ENCODE assay signal across 25 cellular contexts in genomic region chr1:88422037-88422436, GRCh38.
DNase-seq lines count a peak whose midpoint lies in the region; ATAC-seq, FAIRE-seq and TF ChIP-seq lines count a peak whose summit lies in the region.
"Had no signal": no experiment of that assay in that cellular context is flagged by ENCODE, and none has a peak within 500 bp of the region (broad histone marks: within the 10 kb centered on the region; RNA-seq: fewer than 3 reads in every experiment).

No MANE protein-coding gene starts in this region.

- H3K4me3 Mint-ChIP-seq in MCF 10A (ENCODE audit: unreplicated experiment) = no peak overlapping the region
- H3K4me3 Mint-ChIP-seq in astrocyte (ENCODE audit: unreplicated experiment) = no peak overlapping the region
- no peak overlapping the region for H3K4me3 Mint-ChIP-seq in CD14-positive monocyte
- H3K4me3 Mint-ChIP-seq: B cell; CD4-positive, alpha-beta memory T cell; CD4-positive, CD25-positive, alpha-beta regulatory T cell; CD8-positive, alpha-beta memory T cell had no signal

- CTCF ChIA-PET in MCF 10A (lab: Yijun Ruan, JAX) (interaction anchor here (0.6 kb wide), 1 partner anchor 314 kb away, joined by 4 read pairs; no protein-coding TSS in a partner anchor), HepG2 (lab: Yijun Ruan, JAX; ENCODE audit: low intra/inter-chr PET ratio, low total read pairs) (no interaction called here)

- 42% methylated on average over 1 of the region's 1 CpG for WGBS in HepG2 (ENCODE audit: low lambda C conversion rate)

- H3K4me1 Mint-ChIP-seq in MCF 10A (ENCODE audit: insufficient read depth, unreplicated experiment) (no peaks in the 10 kb centered on the region), astrocyte (ENCODE audit: low read depth, unreplicated experiment) (no peaks in the 10 kb centered on the region), CD14-positive monocyte (no peaks in the 10 kb centered on the region)
- H3K4me1 Mint-ChIP-seq: B cell; CD4-positive, alpha-beta memory T cell; CD4-positive, CD25-positive, alpha-beta regulatory T cell; CD8-positive, alpha-beta memory T cell had no signal

- H3K27ac ChIP-seq in breast epithelium (no peak overlapping the region), astrocyte (ENCODE audit: low read depth, low read length) (no peak overlapping the region), HepG2 (ENCODE audit: extremely low read length, insufficient read depth, low read length) (no peak overlapping the region)
- H3K27ac ChIP-seq: 22Rv1; A549; BLaER1 treated with 17β-estradiol and CSF1 and Interleukin-3, amounts not matched to agents 10 nM and 100 nM; C4-2B had no signal

- intact Hi-C loops in MCF 10A (cut with micrococcal nuclease) = no loop called here
- intact Hi-C loops in breast epithelium (cut with DNase I; ENCODE audit: low total_unique reads) = no loop called here
- intact Hi-C loops in CD14-positive monocyte (cut with micrococcal nuclease) = no loop called here
- intact Hi-C loops in HepG2 (cut with micrococcal nuclease; ENCODE audit: unreplicated experiment) = no loop called here

- H3K9ac ChIP-seq in astrocyte (ENCODE audit: low read length) = no peak overlapping the region
- no peak overlapping the region for H3K9ac ChIP-seq in HepG2 (ENCODE audit: insufficient read depth, low read depth, low read length)
- H3K9ac ChIP-seq: BLaER1 treated with 17β-estradiol and CSF1 and Interleukin-3, amounts not matched to agents 10 nM and 100 nM had no signal

- H3K36me3 ChIP-seq in breast epithelium = no peaks in the 10 kb centered on the region
- no peaks in the 10 kb centered on the region for H3K36me3 ChIP-seq in astrocyte (ENCODE audit: insufficient read depth, low read length)
- H3K36me3 ChIP-seq in HepG2 (replicated peaks in 1 of 2; ENCODE audit: control insufficient read depth in 1 of 2, insufficient read depth in 2 of 2, low read length in 2 of 2) = no peaks in the 10 kb centered on the region
- H3K36me3 ChIP-seq: BLaER1 treated with 17β-estradiol and CSF1 and Interleukin-3, amounts not matched to agents 10 nM and 100 nM had no signal

- H3K9me3 Mint-ChIP-seq in MCF 10A (ENCODE audit: unreplicated experiment) (peaks cover 15% of the 10 kb centered on the region), astrocyte (ENCODE audit: unreplicated experiment) (peaks cover 4% of the 10 kb centered on the region), CD14-positive monocyte (peaks cover 14 to 33% (median 23%) of the 10 kb centered on the region in 7 donors)

- no peaks in the 10 kb centered on the region for H4K20me1 ChIP-seq in astrocyte (ENCODE audit: insufficient read depth, low read length)
- no peaks in the 10 kb centered on the region for H4K20me1 ChIP-seq in HepG2 (ENCODE audit: insufficient read depth, low read length)
- H4K20me1 ChIP-seq: BLaER1 treated with 17β-estradiol and CSF1 and Interleukin-3, amounts not matched to agents 10 nM and 100 nM had no signal

- TF ChIP-seq EP300 in HepG2 (IDR thresholded peaks at IDR 0.05; ENCODE audit: low read depth in 2 of 2, low read length in 2 of 2) = no peak
- TF ChIP-seq EP300 in HepG2 (CRISPR knock-in tag; IDR thresholded peaks at IDR 0.05; ENCODE audit: borderline replicate concordance) = no peak

- in situ Hi-C loops in HepG2 (cut with HindIII; ENCODE audit: extremely low pct_ligation_motif_present, low pct_unique_long_range_greater_than_20kb) = no loop called here

- H3K27me3 Mint-ChIP-seq in MCF 10A (ENCODE audit: insufficient read depth, unreplicated experiment) (no peaks in the 10 kb centered on the region), astrocyte (ENCODE audit: low read depth, unreplicated experiment) (no peaks in the 10 kb centered on the region), CD14-positive monocyte (ENCODE audit: low read depth in 3 of 3) (peaks cover 0 to 4% (median 0%) of the 10 kb centered on the region in 3 donors)
- H3K27me3 Mint-ChIP-seq: B cell; CD4-positive, CD25-positive, alpha-beta regulatory T cell had no signal

- H3K27ac Mint-ChIP-seq in MCF 10A (ENCODE audit: low read depth, unreplicated experiment) (no peak overlapping the region), astrocyte (ENCODE audit: unreplicated experiment) (no peak overlapping the region), CD14-positive monocyte (no peak overlapping the region)
- H3K27ac Mint-ChIP-seq: B cell; CD4-positive, alpha-beta memory T cell; CD4-positive, CD25-positive, alpha-beta regulatory T cell; CD8-positive, alpha-beta memory T cell had no signal

- no peak for TF ChIP-seq CTCF in MCF 10A (IDR thresholded peaks at IDR 0.05; ENCODE audit: unreplicated experiment)
- no peak for TF ChIP-seq CTCF in breast epithelium (IDR thresholded peaks at IDR 0.05)
- no peak for TF ChIP-seq CTCF in astrocyte (IDR thresholded peaks at IDR 0.05; ENCODE audit: insufficient read depth, low read depth, low read length)
- TF ChIP-seq CTCF in CD14-positive monocyte (IDR thresholded peaks at IDR 0.05) = no peak
- no peak for TF ChIP-seq CTCF in HepG2 (CRISPR knock-in tag; IDR thresholded peaks at IDR 0.05)

- H3K36me3 Mint-ChIP-seq in MCF 10A (ENCODE audit: insufficient read depth, unreplicated experiment) (no peaks in the 10 kb centered on the region), astrocyte (ENCODE audit: low read depth, unreplicated experiment) (no peaks in the 10 kb centered on the region), CD14-positive monocyte (no peaks in the 10 kb centered on the region)
- H3K36me3 Mint-ChIP-seq: CD4-positive, CD25-positive, alpha-beta regulatory T cell had no signal

- ATAC-seq in HepG2 = no peak
- ATAC-seq: A549 had no signal

- TF ChIP-seq POLR2A in breast epithelium (IDR thresholded peaks at IDR 0.05) = no peak
- no peak for TF ChIP-seq POLR2A in HepG2 (IDR thresholded peaks at IDR 0.05; ENCODE audit: insufficient read depth in 1 of 2, low read depth in 2 of 2, low read length in 2 of 2)

- H3K4me2 ChIP-seq in astrocyte (ENCODE audit: low read length) = no peak overlapping the region
- no peak overlapping the region for H3K4me2 ChIP-seq in HepG2 (ENCODE audit: low read depth, low read length)
- H3K4me2 ChIP-seq: A549; BLaER1 treated with 17β-estradiol and CSF1 and Interleukin-3, amounts not matched to agents 10 nM and 100 nM had no signal

- DNase-seq in MCF 10A (ENCODE audit: unreplicated experiment) = peak; percentile 14
- DNase-seq in breast epithelium (ENCODE audit: low spot score in 2 of 2) = no peak
- peak; percentile 26 for DNase-seq in astrocyte (ENCODE audit: low read depth)
- DNase-seq in stromal cell of bone marrow (ENCODE audit: low read depth) = peak; percentile 1
- DNase-seq in CD14-positive monocyte (ENCODE audit: low spot score) = no peak
- DNase-seq in HepG2 (ENCODE audit: low spot score) = no peak
- DNase-seq: AML-193; CD4-positive, alpha-beta memory T cell; CD4-positive, CD25-positive, alpha-beta regulatory T cell; CD8-positive, alpha-beta memory T cell; COR-L47; DMS 273 treated with DMSO at 0.1 percent for 48 hours; DMS153; DMS53; DMS79; DND-41; GF-D8 had no signal

- FAIRE-seq in astrocyte (lab: Jason Lieb, UNC) (no peak), HepG2 (lab: Jason Lieb, UNC) (no peak)
- FAIRE-seq: A549, G401.6, GM12891, GM19239 had no signal

- H3K4me1 ChIP-seq in breast epithelium (no peaks in the 10 kb centered on the region), astrocyte (ENCODE audit: insufficient read depth, low read length) (no peaks in the 10 kb centered on the region), HepG2 (ENCODE audit: insufficient read depth, low read length) (no peaks in the 10 kb centered on the region)
- H3K4me1 ChIP-seq: A549; BLaER1 treated with 17β-estradiol and CSF1 and Interleukin-3, amounts not matched to agents 10 nM and 100 nM had no signal

- H3K9me3 ChIP-seq in breast epithelium = peaks cover 24 to 41% of the 10 kb centered on the region in 2 donors
- no peaks in the 10 kb centered on the region for H3K9me3 ChIP-seq in astrocyte (ENCODE audit: insufficient read depth, low read depth, low read length)
- H3K9me3 ChIP-seq in HepG2 (ENCODE audit: low read length) = peaks cover 25% of the 10 kb centered on the region
- H3K9me3 ChIP-seq: A549 had no signal

- POLR2A ChIA-PET in MCF 10A (lab: Yijun Ruan, JAX) = no interaction called here
- POLR2A ChIA-PET in HepG2 (lab: Yijun Ruan, JAX) = no interaction called here

- BruUV-seq in MCF 10A (replicated peaks; lab: Mats Ljungman, UMichigan) = no TSS peak
- no TSS peak for BruUV-seq in HepG2 (replicated peaks; lab: Mats Ljungman, UMichigan)

- H3K79me2 ChIP-seq in astrocyte (ENCODE audit: insufficient read depth, low read length) (no peaks in the 10 kb centered on the region), HepG2 (ENCODE audit: insufficient read depth, low read length) (no peaks in the 10 kb centered on the region)

- no peaks in the 10 kb centered on the region for H3K27me3 ChIP-seq in breast epithelium
- no peaks in the 10 kb centered on the region for H3K27me3 ChIP-seq in astrocyte (ENCODE audit: insufficient read depth, low read length)
- no peaks in the 10 kb centered on the region for H3K27me3 ChIP-seq in HepG2 (ENCODE audit: control insufficient read depth in 1 of 2, insufficient read depth in 2 of 2, low read length in 2 of 2)
- H3K27me3 ChIP-seq: BLaER1 treated with 17β-estradiol and CSF1 and Interleukin-3, amounts not matched to agents 10 nM and 100 nM had no signal

- H2AFZ ChIP-seq in astrocyte (ENCODE audit: low read depth, low read length) (no peak overlapping the region), HepG2 (ENCODE audit: low read length) (no peak overlapping the region)

- no peak for TF ChIP-seq RAD21 in HepG2 (CRISPR knock-in tag; IDR thresholded peaks at IDR 0.05)

- H3K4me3 ChIP-seq in breast epithelium (no peak overlapping the region), astrocyte (ENCODE audit: insufficient read depth, low read depth, low read length) (no peak overlapping the region), HepG2 (replicated peaks in 1 of 3; ENCODE audit: insufficient read depth in 1 of 3, low read depth in 2 of 3, low read length in 3 of 3) (no peak overlapping the region)
- H3K4me3 ChIP-seq: A549; BLaER1 treated with 17β-estradiol and CSF1 and Interleukin-3, amounts not matched to agents 10 nM and 100 nM had no signal

Comparison
In these comparisons a context has a peak if more than half of its experiments do, and no peak if none do; other contexts are left out.
1. DNase-seq: peak in MCF 10A (single experiment), astrocyte (single experiment) and stromal cell of bone marrow (single experiment); none in breast epithelium (0 of 2), CD14-positive monocyte (single experiment) and HepG2 (single experiment).